In genomic region chr17:9052921-9053320, GRCh38 we compare ENCODE assay signal across 19 cellular contexts. TPM values are rescaled to one million over a fixed set of nuclear protein-coding genes. Genes with fewer than 3 reads are reported as not detected.
DNase-seq lines count a peak whose midpoint lies in the region; ATAC-seq, FAIRE-seq and TF ChIP-seq lines count a peak whose summit lies in the region.
"Had no signal": no experiment of that assay in that cellular context is flagged by ENCODE, and none has a peak within 500 bp of the region (broad histone marks: within the 10 kb centered on the region; RNA-seq: fewer than 3 reads in every experiment).

No MANE protein-coding gene starts in this region.

- in situ Hi-C loops in mammary epithelial cell (cut with MboI; ENCODE audit: low sequenced_read_pairs in 2 of 2), result no loop called here

- no peak overlapping the region for H3K9ac ChIP-seq in mammary epithelial cell (ENCODE audit: insufficient read depth, low read length)
- H3K9ac ChIP-seq: SK-N-SH had no signal

- POLR2A ChIA-PET in MCF 10A (lab: Yijun Ruan, JAX), result no interaction called here

- peak; percentile 72 for FAIRE-seq in bronchial epithelial cell (lab: Jason Lieb, UNC)
- no peak for FAIRE-seq in H54 (lab: Jason Lieb, UNC)

- H3K4me1 ChIP-seq in mammary epithelial cell (ENCODE audit: insufficient read depth, low read length) (peaks cover 18% of the 10 kb centered on the region), right lobe of liver (peaks cover 0 to 38% (median 10%) of the 10 kb centered on the region in 4 donors)

- peaks cover 15% of the 10 kb centered on the region for H3K9me3 Mint-ChIP-seq in MCF 10A (ENCODE audit: unreplicated experiment)

- TF ChIP-seq POLR2A in right lobe of liver (IDR thresholded peaks at IDR 0.05) (no peak), H54 (IDR thresholded peaks at IDR 0.05; ENCODE audit: low read depth, low read length) (no peak)

- intact Hi-C loops in MCF 10A (cut with micrococcal nuclease) (no loop called here), mammary epithelial cell (cut with micrococcal nuclease) (no loop called here), right lobe of liver (cut with DNase I) (no loop called here)

- CTCF ChIA-PET in MCF 10A (lab: Yijun Ruan, JAX) (interaction anchor here (0.6 kb wide), 2 partner anchors 224 to 262 kb away, joined by 3 to 4 read pairs; no protein-coding TSS in a partner anchor), mammary epithelial cell (lab: Charles Lee; ENCODE audit: low non-redundant PET) (no interaction called here)

- H3K4me1 Mint-ChIP-seq in MCF 10A (ENCODE audit: insufficient read depth, unreplicated experiment), result no peaks in the 10 kb centered on the region
- H3K4me1 Mint-ChIP-seq: CD4-positive, alpha-beta memory T cell had no signal

- BruUV-seq in MCF 10A (replicated peaks; lab: Mats Ljungman, UMichigan) (no TSS peak), mammary epithelial cell (replicated peaks; lab: Mats Ljungman, UMichigan) (no TSS peak)

- no peaks in the 10 kb centered on the region for H4K20me1 ChIP-seq in mammary epithelial cell (ENCODE audit: insufficient read depth, low read length)

- H3K9me3 ChIP-seq in mammary epithelial cell (replicated peaks; ENCODE audit: insufficient read depth, low read length) (no peaks in the 10 kb centered on the region), right lobe of liver (no peaks in the 10 kb centered on the region)
- H3K9me3 ChIP-seq: SK-N-SH had no signal

- H3K27ac ChIP-seq in mammary epithelial cell (ENCODE audit: insufficient read depth, low read depth, low read length) (no peak overlapping the region), right lobe of liver (peak overlapping the region in 2 of 3 donors; percentile 59 to 74)

- no peaks in the 10 kb centered on the region for H3K27me3 Mint-ChIP-seq in MCF 10A (ENCODE audit: insufficient read depth, unreplicated experiment)

- no peak overlapping the region for H3K4me3 Mint-ChIP-seq in MCF 10A (ENCODE audit: unreplicated experiment)
- H3K4me3 Mint-ChIP-seq: CD4-positive, alpha-beta memory T cell had no signal

- H3K79me2 ChIP-seq in mammary epithelial cell (ENCODE audit: insufficient read depth, low read length), result peaks cover 4% of the 10 kb centered on the region

- H3K36me3 Mint-ChIP-seq in MCF 10A (ENCODE audit: insufficient read depth, unreplicated experiment), result no peaks in the 10 kb centered on the region
- H3K36me3 Mint-ChIP-seq: CD4-positive, alpha-beta memory T cell had no signal

- peak; percentile 22 for DNase-seq in MCF 10A (ENCODE audit: unreplicated experiment)
- DNase-seq in mammary epithelial cell, result no peak
- no peak for DNase-seq in bronchial epithelial cell (ENCODE audit: low read depth)
- DNase-seq in right lobe of liver, result peak in 1 of 3 donors; percentile 67
- no peak for DNase-seq in HT-29 (ENCODE audit: low spot score)
- DNase-seq in H54 (ENCODE audit: insufficient read length, low spot score), result no peak
- DNase-seq in OCI-M2 (lab: John Stamatoyannopoulos, UW; ENCODE audit: unreplicated experiment), result no peak
- DNase-seq: 8988T; CD4-positive, alpha-beta memory T cell; HCEC 1CT; KBM-7; NCI-H1048; NCI-H1436 treated with DMSO at 0.1 percent for 48 hours; NCI-H2029 treated with DMSO at 0.1 percent for 48 hours; NCI-H2171 treated with DMSO at 0.1 percent for 48 hours; NCI-H774; PC-3; SK-N-SH had no signal

- dilution Hi-C loops in mammary epithelial cell (cut with HindIII; ENCODE audit: low sequenced_read_pairs), result no loop called here

- ATAC-seq in right lobe of liver (peak; percentile 21 to 55 (median 32)), HG02588 (IDR thresholded peaks at IDR 0.05; ENCODE audit: unreplicated experiment) (no peak)
- ATAC-seq: PC-3 had no signal

- H2AFZ ChIP-seq in mammary epithelial cell (ENCODE audit: low read depth, low read length), result no peak overlapping the region

- no peak overlapping the region for H3K27ac Mint-ChIP-seq in MCF 10A (ENCODE audit: low read depth, unreplicated experiment)
- H3K27ac Mint-ChIP-seq: CD4-positive, alpha-beta memory T cell had no signal

- no peaks in the 10 kb centered on the region for H3K27me3 ChIP-seq in mammary epithelial cell (ENCODE audit: insufficient read depth, low read length)
- H3K27me3 ChIP-seq in bronchial epithelial cell (ENCODE audit: control insufficient read depth, insufficient read depth, low read length), result no peaks in the 10 kb centered on the region
- no peaks in the 10 kb centered on the region for H3K27me3 ChIP-seq in right lobe of liver

- H3K36me3 ChIP-seq in mammary epithelial cell (ENCODE audit: insufficient read depth, low read length) (no peaks in the 10 kb centered on the region), bronchial epithelial cell (ENCODE audit: control insufficient read depth, insufficient read depth, low read length) (no peaks in the 10 kb centered on the region), right lobe of liver (no peaks in the 10 kb centered on the region)

- H3K4me3 ChIP-seq in mammary epithelial cell (replicated peaks in 1 of 3; ENCODE audit: insufficient read depth in 1 of 3, low read depth in 2 of 3, low read length in 3 of 3) (no peak overlapping the region), bronchial epithelial cell (ENCODE audit: low read depth, low read length) (no peak overlapping the region), right lobe of liver (no peak overlapping the region)

- H3K4me2 ChIP-seq in mammary epithelial cell (ENCODE audit: insufficient read depth, low read depth, low read length), result no peak overlapping the region
- H3K4me2 ChIP-seq: SK-N-SH had no signal

- WGBS in mammary epithelial cell (ENCODE audit: low coverage, missing lambda C conversion rate), result 96% methylated on average over 6 of the region's 6 CpGs
- 34% methylated on average over 6 of the region's 6 CpGs for WGBS in right lobe of liver (ENCODE audit: insufficient coverage, low coverage, low lambda C conversion rate, missing lambda C conversion rate)

- TF ChIP-seq CTCF in MCF 10A (IDR thresholded peaks at IDR 0.05; ENCODE audit: unreplicated experiment) (no peak), mammary epithelial cell (conservative IDR thresholded peaks at IDR 0.05 in 1 of 2, IDR thresholded peaks at IDR 0.05 in 1 of 2; ENCODE audit: extremely low read depth in 1 of 2, insufficient read depth in 1 of 2, low read depth in 1 of 2, low read length in 2 of 2) (no peak), bronchial epithelial cell (IDR thresholded peaks at IDR 0.05; ENCODE audit: insufficient read depth, low read length, severe bottlenecking) (no peak), right lobe of liver (IDR thresholded peaks at IDR 0.05) (no peak)

RNA-seq across cellular contexts. Expression of gene NTN1, which starts 31.6 kb away (rescaled TPM):
- total RNA-seq in MCF 10A (2022) (0.10 and 0.23 TPM in 2 replicates), mammary epithelial cell (10 to 100 TPM in 1 of 2 donors, 1 to 10 TPM in 1; 5.2 to 18.6 TPM), bronchial epithelial cell (under 0.01 and 0.51 TPM in 2 replicates), right lobe of liver (10 to 100 TPM in 2 of 6 experiments, 1 to 10 TPM in 4; 3.5 to 12.5 (median 8.5) TPM)
- polyA plus RNA-seq in mammary epithelial cell, result 9.3 TPM
- 6.0 TPM for polyA minus RNA-seq in mammary epithelial cell
- 0.03 and 0.10 TPM in 2 replicates for total RNA-seq in HT-29 (2014; rRNA removed; shearing (Covaris generic))
- total RNA-seq: CD4-positive, alpha-beta memory T cell had no signal
